In the genomic region with DNA sequence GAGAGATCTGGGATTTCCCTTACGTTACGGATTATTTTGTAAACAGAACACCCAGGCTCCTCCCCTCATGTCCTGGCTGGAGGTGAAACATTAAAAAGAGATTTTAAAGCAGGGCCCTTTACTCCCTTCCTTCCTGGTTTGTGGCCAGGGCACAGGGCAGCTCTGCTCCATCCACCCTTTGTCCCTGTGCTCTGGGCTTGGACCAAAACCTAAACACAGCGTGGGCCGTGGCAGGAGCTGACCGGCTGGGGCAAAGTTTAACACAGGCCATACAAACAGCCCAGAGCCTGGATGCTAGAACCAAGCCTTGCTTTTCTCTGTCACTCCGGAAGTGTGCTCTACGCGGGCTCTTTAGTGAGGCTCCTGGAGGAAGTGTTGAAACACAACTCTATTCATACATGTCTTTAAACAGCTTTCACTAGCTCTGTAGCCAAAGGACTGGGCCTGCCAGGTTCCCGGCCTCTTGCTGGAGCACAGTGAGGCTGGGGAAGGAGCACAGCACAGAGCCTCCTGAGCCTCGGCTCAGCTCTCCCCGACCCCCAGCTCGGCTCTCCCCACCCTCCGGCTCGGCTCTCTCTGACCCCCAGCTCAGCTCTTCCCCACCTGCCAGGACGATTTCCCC, we compare ENCODE assay signal across 8 cellular contexts.
DNase-seq lines count a peak whose midpoint lies in the region; ATAC-seq, FAIRE-seq and TF ChIP-seq lines count a peak whose summit lies in the region.

No MANE protein-coding gene starts in this region.

- H3K4me1 ChIP-seq in endodermal cell (ENCODE audit: control insufficient read depth, insufficient read depth, low read length) (no peaks in the 10 kb centered on the region), trophoblast cell (ENCODE audit: control insufficient read depth in 1 of 2, insufficient read depth in 2 of 2, low read length in 2 of 2) (peaks cover 10 to 12% of the 10 kb centered on the region in 2 experiments)

- H3K4ac ChIP-seq in trophoblast cell (ENCODE audit: low read depth, low read length), result no peak overlapping the region

- H2BK5ac ChIP-seq in trophoblast cell (ENCODE audit: low read depth, low read length, poor library complexity), result no peak overlapping the region

- H2BK120ac ChIP-seq in trophoblast cell (ENCODE audit: insufficient read depth, low read length, poor library complexity), result no peak overlapping the region

- no peak overlapping the region for H3K4me3 ChIP-seq in endodermal cell (ENCODE audit: low read length)
- H3K4me3 ChIP-seq in trophoblast cell (ENCODE audit: low read depth, low read length), result no peak overlapping the region

- H3K79me2 ChIP-seq in trophoblast cell (ENCODE audit: control insufficient read depth, insufficient read depth, low read length, poor library complexity), result no peaks in the 10 kb centered on the region

- no peak overlapping the region for H3K4me2 ChIP-seq in trophoblast cell (ENCODE audit: low read length)

- H3K36me3 Mint-ChIP-seq in CD14-positive monocyte, result peaks cover 0 to 3% of the 10 kb centered on the region in 2 donors
- peaks cover 79% of the 10 kb centered on the region for H3K36me3 Mint-ChIP-seq in endodermal cell (ENCODE audit: low read depth)
- peaks cover 56% of the 10 kb centered on the region for H3K36me3 Mint-ChIP-seq in nephron (ENCODE audit: low read depth)

- H3K4me3 Mint-ChIP-seq in CD14-positive monocyte (peak overlapping the region; percentile 65 to 90), endodermal cell (no peak overlapping the region), nephron (no peak overlapping the region)

- no peak overlapping the region for H4K8ac ChIP-seq in trophoblast cell (ENCODE audit: low read depth, low read length)

- H2AFZ ChIP-seq in trophoblast cell (ENCODE audit: insufficient read depth, low read length, poor library complexity), result no peak overlapping the region

- H3K27me3 ChIP-seq in endodermal cell (ENCODE audit: control insufficient read depth, insufficient read depth, low read length, poor library complexity, severe bottlenecking), result no peaks in the 10 kb centered on the region
- H3K27me3 ChIP-seq in trophoblast cell (ENCODE audit: insufficient read depth, low read length), result no peaks in the 10 kb centered on the region

- peaks cover 0 to 5% (median 0%) of the 10 kb centered on the region in 3 donors for H3K27me3 Mint-ChIP-seq in CD14-positive monocyte (ENCODE audit: low read depth in 3 of 3)
- H3K27me3 Mint-ChIP-seq in endodermal cell (ENCODE audit: insufficient read depth), result no peaks in the 10 kb centered on the region
- no peaks in the 10 kb centered on the region for H3K27me3 Mint-ChIP-seq in nephron (ENCODE audit: low read depth)

- intact Hi-C loops in CD14-positive monocyte (cut with micrococcal nuclease), result no loop called here

- H3K18ac ChIP-seq in trophoblast cell (ENCODE audit: low read length), result no peak overlapping the region

- H3K79me1 ChIP-seq in trophoblast cell (ENCODE audit: low read length), result no peaks in the 10 kb centered on the region

- no peaks in the 10 kb centered on the region for H3K9me3 Mint-ChIP-seq in CD14-positive monocyte
- no peaks in the 10 kb centered on the region for H3K9me3 Mint-ChIP-seq in endodermal cell
- no peaks in the 10 kb centered on the region for H3K9me3 Mint-ChIP-seq in nephron

- no peak overlapping the region for H3K23ac ChIP-seq in trophoblast cell (ENCODE audit: low read length)

- no peak overlapping the region for H4K12ac ChIP-seq in trophoblast cell (ENCODE audit: low read depth, low read length)

- TF ChIP-seq CTCF in CD14-positive monocyte (IDR thresholded peaks at IDR 0.05) (no peak), endodermal cell (conservative IDR thresholded peaks at IDR 0.05) (no peak), nephron (IDR thresholded peaks at IDR 0.05; ENCODE audit: unreplicated experiment in 3 of 3) (no peak)

- H3K27ac ChIP-seq in endodermal cell (ENCODE audit: low read depth, low read length) (peak overlapping the region; percentile 38), trophoblast cell (ENCODE audit: low read depth, low read length) (no peak overlapping the region)

- ATAC-seq in GM18873 (IDR thresholded peaks at IDR 0.05; ENCODE audit: low FRiP score, unreplicated experiment), result no peak

- H3K27ac Mint-ChIP-seq in CD14-positive monocyte (peak overlapping the region; percentile 99 to 100 (median 99)), endodermal cell (no peak overlapping the region), nephron (peak overlapping the region; percentile 60 to 87 (median 77))

- no peak overlapping the region for H4K91ac ChIP-seq in trophoblast cell (ENCODE audit: low read depth, low read length)

- WGBS in endodermal cell (ENCODE audit: insufficient coverage in 1 of 2, insufficient read length in 1 of 2), 2 experiments, result 87 to 98% methylated on average over 10 to 15 of the region's 15 CpGs
- WGBS in trophoblast cell (ENCODE audit: extremely low coverage, insufficient coverage, insufficient read length), result no CpG with 5 or more reads among the region's 15 CpGs

- H3K9me3 ChIP-seq in endodermal cell (ENCODE audit: control insufficient read depth, low read length) (peaks cover 10% of the 10 kb centered on the region), trophoblast cell (ENCODE audit: insufficient read depth, low read depth, low read length) (no peaks in the 10 kb centered on the region)

- no peak for FAIRE-seq in urothelium cell line (lab: Jason Lieb, UNC)

- H3K4me1 Mint-ChIP-seq in CD14-positive monocyte, result peaks cover 62% of the 10 kb centered on the region
- peaks cover 14% of the 10 kb centered on the region for H3K4me1 Mint-ChIP-seq in endodermal cell
- peaks cover 17% of the 10 kb centered on the region for H3K4me1 Mint-ChIP-seq in nephron

- no peak overlapping the region for H3K14ac ChIP-seq in trophoblast cell (ENCODE audit: low read length)

- peak; percentile 64 for DNase-seq in CD14-positive monocyte (ENCODE audit: low spot score)
- DNase-seq in SKM-1 treated with dmso at 0.1 percent for 144 hours (lab: John Stamatoyannopoulos, UW; ENCODE audit: unreplicated experiment), result peak; percentile 14
- peak; percentile 33 for DNase-seq in endodermal cell
- no peak for DNase-seq in urothelium cell line (ENCODE audit: low spot score)
- DNase-seq in trophoblast cell, result no peak
- DNase-seq in stimulated activated CD4-positive, alpha-beta T cell treated with anti-CD3 and anti-CD28 coated beads, Interleukin-1b, Interleukin-23, amount 100 ng/mL, for 48 hours, result no peak

- no peak overlapping the region for H2BK12ac ChIP-seq in trophoblast cell (ENCODE audit: low read length)

- no peak overlapping the region for H2AK5ac ChIP-seq in trophoblast cell (ENCODE audit: low read length)

- H3K36me3 ChIP-seq in endodermal cell (ENCODE audit: control insufficient read depth, insufficient read depth, low read length) (peaks cover 69% of the 10 kb centered on the region), trophoblast cell (ENCODE audit: control insufficient read depth in 1 of 2, insufficient read depth in 2 of 2, low read length in 2 of 2) (peaks cover 13 to 15% of the 10 kb centered on the region in 2 experiments)

- no peak overlapping the region for H3K9ac ChIP-seq in endodermal cell (ENCODE audit: extremely low read depth, low read length, poor library complexity, severe bottlenecking)
- no peak overlapping the region for H3K9ac ChIP-seq in trophoblast cell (ENCODE audit: low read length)

Comparison
In these comparisons a context has a peak if more than half of its experiments do, and no peak if none do; other contexts are left out.
1. DNase-seq: peak in CD14-positive monocyte (single experiment), SKM-1 treated with dmso at 0.1 percent for 144 hours (single experiment) and endodermal cell (single experiment); none in urothelium cell line (single experiment), trophoblast cell (0 of 2) and stimulated activated CD4-positive, alpha-beta T cell treated with anti-CD3 and anti-CD28 coated beads, Interleukin-1b, Interleukin-23, amount 100 ng/mL, for 48 hours (single experiment).
2. H3K4me3 Mint-ChIP-seq: peak in CD14-positive monocyte (2 of 2); none in endodermal cell (single experiment) and nephron (0 of 3).